ENCODE assay signal across 1 cellular context in genomic region chr10:95536017-95536416, GRCh38.
TF ChIP-seq lines count a peak whose summit lies in the region.

No MANE protein-coding gene starts in this region.

TF ChIP-seq in GM23338, 12 proteins besides CTCF, POLR2A, EP300 and RAD21 (continued from another document):
- TF ChIP-seq JUNB (IDR thresholded peaks at IDR 0.05; ENCODE audit: unreplicated experiment) (no peak), ZNF114 (CRISPR knock-in tag; IDR thresholded peaks at IDR 0.05) (no peak), ZNF331 (CRISPR knock-in tag; IDR thresholded peaks at IDR 0.05; ENCODE audit: low read depth) (no peak)
